8 cellular contexts compared by ENCODE assay signal in genomic region chr3:138434875-138435772, GRCh38. TPM values are rescaled to one million over a fixed set of nuclear protein-coding genes. Genes with fewer than 3 reads are reported as not detected.
DNase-seq lines count a peak whose midpoint lies in the region; ATAC-seq and TF ChIP-seq lines count a peak whose summit lies in the region.

No MANE protein-coding gene starts in this region.

- peaks cover 12% of the 10 kb centered on the region for H3K4me1 Mint-ChIP-seq in central memory CD8-positive, alpha-beta T cell

- H3K4me3 ChIP-seq in HUES6 (ENCODE audit: low read depth, low read length), result peak overlapping the region; percentile 77
- peak overlapping the region; percentile 70 for H3K4me3 ChIP-seq in lower lobe of right lung
- peak overlapping the region; percentile 39 to 62 (median 46) for H3K4me3 ChIP-seq in tibial nerve

- TF ChIP-seq POLR2A in tibial nerve (IDR thresholded peaks at IDR 0.05), result no peak

- peak; percentile 52 for DNase-seq in AG20443 (ENCODE audit: low spot score)
- no peak for DNase-seq in central memory CD8-positive, alpha-beta T cell (ENCODE audit: low spot score in 2 of 2)
- DNase-seq in lower lobe of right lung, result no peak
- DNase-seq in tibial nerve (ENCODE audit: low spot score in 2 of 2), result no peak
- no peak for DNase-seq in amniotic stem cell (lab: John Stamatoyannopoulos, UW)

- TF ChIP-seq EP300 in tibial nerve (IDR thresholded peaks at IDR 0.05), result no peak

- H3K27me3 Mint-ChIP-seq in central memory CD8-positive, alpha-beta T cell, result peaks cover 69% of the 10 kb centered on the region

- peaks cover 8% of the 10 kb centered on the region for H3K9me3 ChIP-seq in HUES6 (ENCODE audit: control insufficient read depth, insufficient read depth, low read depth, low read length)
- H3K9me3 ChIP-seq in lower lobe of right lung, result no peaks in the 10 kb centered on the region
- H3K9me3 ChIP-seq in tibial nerve, result no peaks in the 10 kb centered on the region

- peak overlapping the region; percentile 46 for H3K9ac ChIP-seq in HUES6 (ENCODE audit: low read length)

- peaks cover 8% of the 10 kb centered on the region; the same call in 1 of the 2 replicates for H3K4me1 ChIP-seq in HUES6 (ENCODE audit: control insufficient read depth, insufficient read depth, low read length)
- H3K4me1 ChIP-seq in lower lobe of right lung, result peaks cover 30% of the 10 kb centered on the region
- H3K4me1 ChIP-seq in tibial nerve, result peaks cover 0 to 26% (median 14%) of the 10 kb centered on the region in 4 donors

- TF ChIP-seq CTCF in lower lobe of right lung (IDR thresholded peaks at IDR 0.05) (no peak), tibial nerve (IDR thresholded peaks at IDR 0.05) (no peak)

- WGBS in tibial nerve, 2 donors, result 5 to 7% methylated on average over 38 to 49 of the region's 78 CpGs

- no peaks in the 10 kb centered on the region for H3K36me3 Mint-ChIP-seq in central memory CD8-positive, alpha-beta T cell (ENCODE audit: insufficient read depth)

- intact Hi-C loops in lower lobe of right lung (cut with DNase I), result no loop called here

- H3K27me3 ChIP-seq in HUES6 (ENCODE audit: control insufficient read depth, insufficient read depth, low read length) (peaks cover 48% of the 10 kb centered on the region), lower lobe of right lung (ENCODE audit: low read depth) (peaks cover 29% of the 10 kb centered on the region), tibial nerve (peaks cover 0 to 43% of the 10 kb centered on the region in 2 donors)

- no peak for ATAC-seq in central memory CD8-positive, alpha-beta T cell (replicated peaks; ENCODE audit: extremely low read depth, poor library complexity, severe bottlenecking)
- peak; percentile 36 to 55 for ATAC-seq in lower lobe of right lung
- no peak for ATAC-seq in HG03565 (IDR thresholded peaks at IDR 0.05; ENCODE audit: unreplicated experiment)
- ATAC-seq in HG03457 (IDR thresholded peaks at IDR 0.05; ENCODE audit: unreplicated experiment), result no peak

- H3K4me3 Mint-ChIP-seq in central memory CD8-positive, alpha-beta T cell, result peak overlapping the region; percentile 71

- H3K36me3 ChIP-seq in HUES6 (ENCODE audit: control insufficient read depth, insufficient read depth, low read length) (no peaks in the 10 kb centered on the region), lower lobe of right lung (no peaks in the 10 kb centered on the region), tibial nerve (no peaks in the 10 kb centered on the region)

- H3K27ac ChIP-seq in HUES6 (ENCODE audit: low read depth, low read length) (no peak overlapping the region), lower lobe of right lung (peak overlapping the region; percentile 74), tibial nerve (peak overlapping the region in 1 of 4 donors; percentile 9)

- H3K27ac Mint-ChIP-seq in central memory CD8-positive, alpha-beta T cell (ENCODE audit: low read depth), result no peak overlapping the region

- no peaks in the 10 kb centered on the region for H3K9me3 Mint-ChIP-seq in central memory CD8-positive, alpha-beta T cell

RNA-seq across cellular contexts. Expression of gene ESYT3, which starts 0.7 kb away (rescaled TPM):
- total RNA-seq in lower lobe of right lung (40.3 TPM), tibial nerve (1 to 10 TPM; 6.9 to 9.4 (median 7.6) TPM)

Comparison
In these comparisons a context has a peak if more than half of its experiments do, and no peak if none do; other contexts are left out.
1. ATAC-seq: peak in lower lobe of right lung (2 of 2); none in central memory CD8-positive, alpha-beta T cell (single experiment), HG03565 (single experiment) and HG03457 (single experiment).
2. Peak in every context shown above with its lines, with median percentiles within 50 percentile points of each other: H3K4me3 ChIP-seq.